In genomic region chr7:21191317-21192073, GRCh38 we compare ENCODE assay signal across 20 cellular contexts.
DNase-seq lines count a peak whose midpoint lies in the region; ATAC-seq and TF ChIP-seq lines count a peak whose summit lies in the region.
"Had no signal": no experiment of that assay in that cellular context is flagged by ENCODE, and none has a peak within 500 bp of the region (broad histone marks: within the 10 kb centered on the region; RNA-seq: fewer than 3 reads in every experiment).

No MANE protein-coding gene starts in this region.

- H3K4me3 Mint-ChIP-seq in glutamatergic neuron (ENCODE audit: unreplicated experiment), result peak overlapping the region; percentile 56
- H3K4me3 Mint-ChIP-seq in naive thymus-derived CD8-positive, alpha-beta T cell, result no peak overlapping the region
- no peak overlapping the region for H3K4me3 Mint-ChIP-seq in activated naive CD8-positive, alpha-beta T cell treated with anti-CD3 and anti-CD28 coated beads, Interleukin-2, amount 50 U/mL, for 24 hours

- intact Hi-C loops in PC-3 (cut with micrococcal nuclease), result no loop called here

- no peak for TF ChIP-seq CTCF in PC-3 (conservative IDR thresholded peaks at IDR 0.05; ENCODE audit: low read depth, low read length)
- TF ChIP-seq CTCF in glutamatergic neuron (IDR thresholded peaks at IDR 0.05; ENCODE audit: partially characterized antibody, unreplicated experiment), result no peak

- H3K36me3 ChIP-seq in PC-3 (ENCODE audit: low read depth, low read length), result no peaks in the 10 kb centered on the region
- H3K36me3 ChIP-seq: HAP-1 had no signal

- H3K4me2 ChIP-seq in PC-3 (ENCODE audit: low read length), result no peak overlapping the region

- CTCF ChIA-PET in PC-3 (lab: Charles Lee), result no interaction called here

- no TSS peak for BruUV-seq in PC-3 (replicated peaks; lab: Mats Ljungman, UMichigan)

- peak overlapping the region; percentile 95 for H3K27ac Mint-ChIP-seq in glutamatergic neuron (ENCODE audit: unreplicated experiment)
- no peak overlapping the region for H3K27ac Mint-ChIP-seq in naive thymus-derived CD8-positive, alpha-beta T cell
- no peak overlapping the region for H3K27ac Mint-ChIP-seq in activated naive CD8-positive, alpha-beta T cell treated with anti-CD3 and anti-CD28 coated beads, Interleukin-2, amount 50 U/mL, for 24 hours

- H3K4me1 ChIP-seq in PC-3 (ENCODE audit: insufficient read depth, low read length), result no peaks in the 10 kb centered on the region

- no peaks in the 10 kb centered on the region for H3K9me3 Mint-ChIP-seq in glutamatergic neuron (ENCODE audit: unreplicated experiment)
- no peaks in the 10 kb centered on the region for H3K9me3 Mint-ChIP-seq in naive thymus-derived CD8-positive, alpha-beta T cell
- no peaks in the 10 kb centered on the region for H3K9me3 Mint-ChIP-seq in activated naive CD8-positive, alpha-beta T cell treated with anti-CD3 and anti-CD28 coated beads, Interleukin-2, amount 50 U/mL, for 24 hours

- H3K9me2 ChIP-seq in PC-3 (replicated peaks; ENCODE audit: low read length), result no peaks in the 10 kb centered on the region

- H3K9ac ChIP-seq in PC-3 (ENCODE audit: low read length), result no peak overlapping the region

- H3F3A ChIP-seq in PC-3 (ENCODE audit: low read length, unreplicated experiment), result no peaks in the 10 kb centered on the region

- H4K20me1 ChIP-seq in PC-3 (ENCODE audit: low read length), result no peaks in the 10 kb centered on the region

- peaks cover 43% of the 10 kb centered on the region for H3K4me1 Mint-ChIP-seq in glutamatergic neuron (ENCODE audit: low read depth, unreplicated experiment)
- no peaks in the 10 kb centered on the region for H3K4me1 Mint-ChIP-seq in naive thymus-derived CD8-positive, alpha-beta T cell
- H3K4me1 Mint-ChIP-seq in activated naive CD8-positive, alpha-beta T cell treated with anti-CD3 and anti-CD28 coated beads, Interleukin-2, amount 50 U/mL, for 24 hours, result no peaks in the 10 kb centered on the region

- H3K9me3 ChIP-seq in PC-3 (ENCODE audit: low read length), result no peaks in the 10 kb centered on the region
- H3K9me3 ChIP-seq: HAP-1 had no signal

- POLR2A ChIA-PET in PC-3 (lab: Charles Lee; ENCODE audit: unreplicated experiment), result interaction anchor here (0.5 kb wide), 1 partner anchor 743 kb away, joined by 4 read pairs; no protein-coding TSS in a partner anchor
- POLR2A ChIA-PET in naive thymus-derived CD8-positive, alpha-beta T cell (lab: Charles Lee), result no interaction called here

- no peak overlapping the region for H3K4me3 ChIP-seq in PC-3 (ENCODE audit: low read length)
- H3K4me3 ChIP-seq: HAP-1, SK-N-MC had no signal

- DNase-seq in HT-29 (ENCODE audit: low spot score) (peak; percentile 2), PC-3 (peak; percentile 25), glutamatergic neuron (no peak), NK-92 (lab: John Stamatoyannopoulos, UW; ENCODE audit: unreplicated experiment) (no peak), SHP77 (lab: John Stamatoyannopoulos, UW) (no peak)
- DNase-seq in naive thymus-derived CD8-positive, alpha-beta T cell, result no peak
- DNase-seq in activated naive CD8-positive, alpha-beta T cell treated with anti-CD3 and anti-CD28 coated beads, Interleukin-2, amount 50 U/mL, for 24 hours, result no peak
- DNase-seq: ACHN, AML-193, COR-L47, EL, IMR-90, Karpas-422, NCI-H1105 treated with DMSO at 0.1 percent for 48 hours, NCI-H1694 treated with DMSO at 0.1 percent for 48 hours, NCI-H446, NCI-H82 had no signal

- peaks cover 26% of the 10 kb centered on the region for H3K27me3 ChIP-seq in PC-3 (ENCODE audit: low read length)

- peaks cover 2% of the 10 kb centered on the region for H3K27me3 Mint-ChIP-seq in glutamatergic neuron (ENCODE audit: unreplicated experiment)
- H3K27me3 Mint-ChIP-seq in naive thymus-derived CD8-positive, alpha-beta T cell, result peaks cover 0 to 15% (median 7%) of the 10 kb centered on the region in 5 donors
- no peaks in the 10 kb centered on the region for H3K27me3 Mint-ChIP-seq in activated naive CD8-positive, alpha-beta T cell treated with anti-CD3 and anti-CD28 coated beads, Interleukin-2, amount 50 U/mL, for 24 hours

- no peak overlapping the region for H2AFZ ChIP-seq in PC-3 (ENCODE audit: low read length)

- no peak overlapping the region for H3K27ac ChIP-seq in PC-3 (ENCODE audit: low read length)
- H3K27ac ChIP-seq: SK-N-MC had no signal

- H3K79me2 ChIP-seq in PC-3 (ENCODE audit: low read length), result no peaks in the 10 kb centered on the region

- no peak for ATAC-seq in PC-3
- no peak for ATAC-seq in naive thymus-derived CD8-positive, alpha-beta T cell
- ATAC-seq in activated naive CD8-positive, alpha-beta T cell treated with anti-CD3 and anti-CD28 coated beads, Interleukin-2, amount 50 U/mL, for 24 hours, result no peak
- ATAC-seq: Panc1 had no signal

- no peaks in the 10 kb centered on the region for H3K36me3 Mint-ChIP-seq in glutamatergic neuron (ENCODE audit: unreplicated experiment)
- H3K36me3 Mint-ChIP-seq in naive thymus-derived CD8-positive, alpha-beta T cell, result no peaks in the 10 kb centered on the region
- no peaks in the 10 kb centered on the region for H3K36me3 Mint-ChIP-seq in activated naive CD8-positive, alpha-beta T cell treated with anti-CD3 and anti-CD28 coated beads, Interleukin-2, amount 50 U/mL, for 24 hours (ENCODE audit: low read depth)

Comparison
In these comparisons a context has a peak if more than half of its experiments do, and no peak if none do; other contexts are left out.
1. DNase-seq: peak in HT-29 (single experiment) and PC-3 (single experiment); none in glutamatergic neuron (single experiment), NK-92 (single experiment), naive thymus-derived CD8-positive, alpha-beta T cell (0 of 10), SHP77 (0 of 2) and activated naive CD8-positive, alpha-beta T cell treated with anti-CD3 and anti-CD28 coated beads, Interleukin-2, amount 50 U/mL, for 24 hours (single experiment).